8 cellular contexts compared by ENCODE assay signal in genomic region chr7:75180172-75180849, GRCh38.
DNase-seq lines count a peak whose midpoint lies in the region; ATAC-seq and TF ChIP-seq lines count a peak whose summit lies in the region.
"Not testable (repeated sequence)": the region's sequence is repeated elsewhere in the genome, so short reads cannot be mapped to it uniquely, and the experiment has no call there.

No MANE protein-coding gene starts in this region.

- not testable (repeated sequence) for H3K36me3 Mint-ChIP-seq in activated B cell treated with CpG ODN at 0.5 μM for 24 hours (ENCODE audit: low read depth); activated naive CD4-positive, alpha-beta T cell treated with anti-CD3 and anti-CD28 coated beads, Interleukin-2, amount 50 U/mL, for 72 hours

- TF ChIP-seq CTCF in activated B cell treated with CpG ODN at 0.5 μM for 24 hours (IDR thresholded peaks at IDR 0.05); right lobe of liver (IDR thresholded peaks at IDR 0.05); omental fat pad (IDR thresholded peaks at IDR 0.05); upper lobe of left lung (IDR thresholded peaks at IDR 0.05): not testable (repeated sequence)

- H3K9me3 ChIP-seq in right lobe of liver, upper lobe of left lung: not testable (repeated sequence)

- WGBS in right lobe of liver (ENCODE audit: insufficient coverage, low coverage, low lambda C conversion rate, missing lambda C conversion rate): no CpG with 5 or more reads among the region's 15 CpGs
- WGBS in upper lobe of left lung, 2 donors: no CpG with 5 or more reads among the region's 15 CpGs

- not testable (repeated sequence) for H3K36me3 ChIP-seq in right lobe of liver, upper lobe of left lung

- not testable (repeated sequence) for H3K4me1 ChIP-seq in right lobe of liver, upper lobe of left lung

- not testable (repeated sequence) for H3K27me3 ChIP-seq in right lobe of liver, upper lobe of left lung

- not testable (repeated sequence) for H3K27ac ChIP-seq in right lobe of liver, upper lobe of left lung

- intact Hi-C loops in activated B cell treated with CpG ODN at 0.5 μM for 24 hours (cut with micrococcal nuclease); Right ventricle myocardium superior (cut with DNase I); right lobe of liver (cut with DNase I): not testable (repeated sequence)

- CTCF ChIA-PET in activated B cell treated with CpG ODN at 0.5 μM for 24 hours (lab: Charles Lee): not testable (repeated sequence)

- not testable (repeated sequence) for DNase-seq in activated B cell treated with CpG ODN at 0.5 μM for 24 hours; activated naive CD4-positive, alpha-beta T cell treated with anti-CD3 and anti-CD28 coated beads, Interleukin-2, amount 50 U/mL, for 72 hours (ENCODE audit: low spot score in 2 of 2); Right ventricle myocardium superior; right lobe of liver; omental fat pad (ENCODE audit: low spot score); upper lobe of left lung

- not testable (repeated sequence) for H3K4me1 Mint-ChIP-seq in activated B cell treated with CpG ODN at 0.5 μM for 24 hours

- H3K27ac Mint-ChIP-seq in activated B cell treated with CpG ODN at 0.5 μM for 24 hours; activated naive CD4-positive, alpha-beta T cell treated with anti-CD3 and anti-CD28 coated beads, Interleukin-2, amount 50 U/mL, for 72 hours: not testable (repeated sequence)

- not testable (repeated sequence) for H3K4me3 Mint-ChIP-seq in activated B cell treated with CpG ODN at 0.5 μM for 24 hours

- H3K9me3 Mint-ChIP-seq in activated B cell treated with CpG ODN at 0.5 μM for 24 hours; activated naive CD4-positive, alpha-beta T cell treated with anti-CD3 and anti-CD28 coated beads, Interleukin-2, amount 50 U/mL, for 72 hours: not testable (repeated sequence)

- TF ChIP-seq POLR2A in right lobe of liver (IDR thresholded peaks at IDR 0.05); upper lobe of left lung (IDR thresholded peaks at IDR 0.05): not testable (repeated sequence)

- POLR2A ChIA-PET in activated B cell treated with CpG ODN at 0.5 μM for 24 hours (lab: Charles Lee): not testable (repeated sequence)

- ATAC-seq in GM18907 (IDR thresholded peaks at IDR 0.05; ENCODE audit: unreplicated experiment): peak; percentile 30
- ATAC-seq in HG03108 (IDR thresholded peaks at IDR 0.05; ENCODE audit: unreplicated experiment): peak; percentile 32
- ATAC-seq in activated B cell treated with CpG ODN at 0.5 μM for 24 hours (ENCODE audit: low read depth): peak; percentile 47
- ATAC-seq in activated naive CD4-positive, alpha-beta T cell treated with anti-CD3 and anti-CD28 coated beads, Interleukin-2, amount 50 U/mL, for 72 hours: peak; percentile 64 to 92
- ATAC-seq in Right ventricle myocardium superior (ENCODE audit: poor library complexity): peak; percentile 61
- peak; percentile 44 to 58 (median 54) for ATAC-seq in right lobe of liver
- ATAC-seq in omental fat pad (ENCODE audit: low FRiP score): peak; percentile 21
- peak; percentile 51 to 52 for ATAC-seq in upper lobe of left lung (ENCODE audit: low FRiP score in 2 of 2)

- not testable (repeated sequence) for H3K4me3 ChIP-seq in right lobe of liver, upper lobe of left lung

- not testable (repeated sequence) for H3K27me3 Mint-ChIP-seq in activated B cell treated with CpG ODN at 0.5 μM for 24 hours

- not testable (repeated sequence) for TF ChIP-seq EP300 in upper lobe of left lung (IDR thresholded peaks at IDR 0.05)

Comparison
In these comparisons a context has a peak if more than half of its experiments do, and no peak if none do; other contexts are left out.
1. ATAC-seq: peak in every context shown above with its lines; median percentile 78 in activated naive CD4-positive, alpha-beta T cell treated with anti-CD3 and anti-CD28 coated beads, Interleukin-2, amount 50 U/mL, for 72 hours; 61 in Right ventricle myocardium superior; 54 in right lobe of liver; 52 in upper lobe of left lung; 47 in activated B cell treated with CpG ODN at 0.5 μM for 24 hours; 32 in HG03108; 30 in GM18907; 21 in omental fat pad.